9 cellular contexts compared by ENCODE assay signal in the genomic region with DNA sequence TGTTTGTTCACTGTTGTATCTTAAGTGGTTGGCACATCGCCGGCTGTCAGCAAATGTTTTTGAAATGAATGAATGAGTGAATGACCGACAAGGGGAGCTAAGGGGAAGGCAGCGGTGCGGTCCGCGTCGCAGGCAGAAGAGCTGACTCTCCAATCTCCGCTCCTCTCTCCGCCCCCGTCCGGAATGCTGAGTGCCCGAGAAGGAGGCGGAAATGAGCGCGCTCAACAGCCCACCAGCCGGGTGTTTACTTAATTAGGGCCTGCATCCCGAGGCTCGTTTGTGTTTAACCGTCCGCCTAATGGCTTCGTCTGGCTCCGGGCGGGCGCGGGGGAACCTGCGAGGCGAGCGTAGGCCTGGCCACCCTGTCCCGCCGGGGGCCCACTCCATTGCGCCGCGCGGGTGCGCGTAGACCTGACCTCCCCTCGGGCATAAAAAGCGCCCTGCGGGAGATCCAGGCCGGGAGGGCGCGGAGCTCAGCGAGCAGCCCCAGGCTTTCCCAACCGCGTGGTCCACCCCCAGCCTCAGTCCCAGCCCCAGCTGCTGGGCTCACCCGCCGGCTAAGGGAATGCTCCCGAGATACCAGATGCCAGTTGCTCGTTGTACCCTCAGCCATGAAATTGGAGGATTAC. TPM values are rescaled to one million over a fixed set of nuclear protein-coding genes. Genes with fewer than 3 reads are reported as not detected.
DNase-seq lines count a peak whose midpoint lies in the region; FAIRE-seq and TF ChIP-seq lines count a peak whose summit lies in the region.
"Had no signal": no experiment of that assay in that cellular context is flagged by ENCODE, and none has a peak within 500 bp of the region (broad histone marks: within the 10 kb centered on the region; RNA-seq: fewer than 3 reads in every experiment).

No MANE protein-coding gene starts in this region.

- H3K27ac ChIP-seq in iPS-18a (ENCODE audit: low read length), result no peak overlapping the region
- no peak overlapping the region for H3K27ac ChIP-seq in suprapubic skin

- TF ChIP-seq EP300 in suprapubic skin (IDR thresholded peaks at IDR 0.05), result no peak

- 37% methylated on average over 34 of the region's 50 CpGs for WGBS in suprapubic skin

- peaks cover 19% of the 10 kb centered on the region for H3K4me1 ChIP-seq in iPS-18a (ENCODE audit: control insufficient read depth, low read depth, low read length)
- peaks cover 27% of the 10 kb centered on the region for H3K4me1 ChIP-seq in suprapubic skin

- H3K36me3 ChIP-seq in iPS-18a (ENCODE audit: control insufficient read depth, low read depth, low read length) (no peaks in the 10 kb centered on the region), suprapubic skin (no peaks in the 10 kb centered on the region)

- no peaks in the 10 kb centered on the region for H3K9me3 Mint-ChIP-seq in activated CD4-positive, alpha-beta memory T cell treated with anti-CD3 and anti-CD28 coated beads for 36 hours
- no peaks in the 10 kb centered on the region for H3K9me3 Mint-ChIP-seq in activated CD4-positive, alpha-beta memory T cell treated with anti-CD3 and anti-CD28 coated beads, Interleukin-2, amount 10 ng/mL, durations not matched to agents 7 days and 5 days

- no peak for TF ChIP-seq CTCF in suprapubic skin (IDR thresholded peaks at IDR 0.05)

- CTCF ChIA-PET in activated CD4-positive, alpha-beta memory T cell treated with anti-CD3 and anti-CD28 coated beads for 36 hours (lab: Charles Lee), result no interaction called here
- CTCF ChIA-PET in activated CD4-positive, alpha-beta memory T cell treated with anti-CD3 and anti-CD28 coated beads, Interleukin-2, amount 10 ng/mL, durations not matched to agents 7 days and 5 days (lab: Charles Lee), result no interaction called here

- POLR2A ChIA-PET in activated CD4-positive, alpha-beta memory T cell treated with anti-CD3 and anti-CD28 coated beads for 36 hours (lab: Charles Lee), result no interaction called here
- POLR2A ChIA-PET in activated CD4-positive, alpha-beta memory T cell treated with anti-CD3 and anti-CD28 coated beads, Interleukin-2, amount 10 ng/mL, durations not matched to agents 7 days and 5 days (lab: Charles Lee), result no interaction called here

- H3K36me3 Mint-ChIP-seq in activated CD4-positive, alpha-beta memory T cell treated with anti-CD3 and anti-CD28 coated beads for 36 hours, result no peaks in the 10 kb centered on the region
- no peaks in the 10 kb centered on the region for H3K36me3 Mint-ChIP-seq in activated CD4-positive, alpha-beta memory T cell treated with anti-CD3 and anti-CD28 coated beads, Interleukin-2, amount 10 ng/mL, durations not matched to agents 7 days and 5 days (ENCODE audit: low read depth)
- H3K36me3 Mint-ChIP-seq: stimulated activated naive B cell treated with anti-CD40 and anti-IgM and Interleukin-4, amounts not matched to agents 10 μg/mL and 1 μg/mL and 100 μg/mL, for 72 hours had no signal

- H3K27me3 Mint-ChIP-seq in activated CD4-positive, alpha-beta memory T cell treated with anti-CD3 and anti-CD28 coated beads for 36 hours, result peaks cover 43% of the 10 kb centered on the region
- peaks cover 49% of the 10 kb centered on the region for H3K27me3 Mint-ChIP-seq in activated CD4-positive, alpha-beta memory T cell treated with anti-CD3 and anti-CD28 coated beads, Interleukin-2, amount 10 ng/mL, durations not matched to agents 7 days and 5 days

- FAIRE-seq in frontal cortex (lab: Jason Lieb, UNC), result no peak

- DNase-seq in activated CD4-positive, alpha-beta memory T cell treated with anti-CD3 and anti-CD28 coated beads for 36 hours, result peak; percentile 27
- no peak for DNase-seq in activated CD4-positive, alpha-beta memory T cell treated with anti-CD3 and anti-CD28 coated beads, Interleukin-2, amount 10 ng/mL, durations not matched to agents 7 days and 5 days
- DNase-seq in RPMI8226, result peak; percentile 59
- no peak for DNase-seq in suprapubic skin (ENCODE audit: low spot score in 2 of 2)
- no peak for DNase-seq in frontal cortex (ENCODE audit: low spot score in 2 of 2)
- no peak for DNase-seq in NOMO-1 treated with dmso at 0.1 percent for 144 hours (lab: John Stamatoyannopoulos, UW; ENCODE audit: unreplicated experiment)
- no peak for DNase-seq in HK-2 (ENCODE audit: unreplicated experiment)
- DNase-seq: stimulated activated naive B cell treated with anti-CD40 and anti-IgM and Interleukin-4, amounts not matched to agents 10 μg/mL and 1 μg/mL and 100 μg/mL, for 72 hours had no signal

- no peaks in the 10 kb centered on the region for H3K9me3 ChIP-seq in iPS-18a (ENCODE audit: control insufficient read depth, low read depth, low read length)
- H3K9me3 ChIP-seq in suprapubic skin, result no peaks in the 10 kb centered on the region

- H3K27ac Mint-ChIP-seq in activated CD4-positive, alpha-beta memory T cell treated with anti-CD3 and anti-CD28 coated beads for 36 hours, result no peak overlapping the region
- no peak overlapping the region for H3K27ac Mint-ChIP-seq in activated CD4-positive, alpha-beta memory T cell treated with anti-CD3 and anti-CD28 coated beads, Interleukin-2, amount 10 ng/mL, durations not matched to agents 7 days and 5 days
- H3K27ac Mint-ChIP-seq: stimulated activated naive B cell treated with anti-CD40 and anti-IgM and Interleukin-4, amounts not matched to agents 10 μg/mL and 1 μg/mL and 100 μg/mL, for 72 hours had no signal

- H3K27me3 ChIP-seq in iPS-18a (ENCODE audit: control insufficient read depth, insufficient read depth, low read length) (peaks cover 32% of the 10 kb centered on the region), suprapubic skin (peaks cover 46% of the 10 kb centered on the region)

- intact Hi-C loops in activated CD4-positive, alpha-beta memory T cell treated with anti-CD3 and anti-CD28 coated beads for 36 hours (cut with micrococcal nuclease), result no loop called here

- H3K4me3 Mint-ChIP-seq in activated CD4-positive, alpha-beta memory T cell treated with anti-CD3 and anti-CD28 coated beads for 36 hours, result no peak overlapping the region
- no peak overlapping the region for H3K4me3 Mint-ChIP-seq in activated CD4-positive, alpha-beta memory T cell treated with anti-CD3 and anti-CD28 coated beads, Interleukin-2, amount 10 ng/mL, durations not matched to agents 7 days and 5 days
- H3K4me3 Mint-ChIP-seq: stimulated activated naive B cell treated with anti-CD40 and anti-IgM and Interleukin-4, amounts not matched to agents 10 μg/mL and 1 μg/mL and 100 μg/mL, for 72 hours had no signal

- H3K4me1 Mint-ChIP-seq in activated CD4-positive, alpha-beta memory T cell treated with anti-CD3 and anti-CD28 coated beads for 36 hours (ENCODE audit: low read depth), result peaks cover 25% of the 10 kb centered on the region
- H3K4me1 Mint-ChIP-seq in activated CD4-positive, alpha-beta memory T cell treated with anti-CD3 and anti-CD28 coated beads, Interleukin-2, amount 10 ng/mL, durations not matched to agents 7 days and 5 days, result peaks cover 12% of the 10 kb centered on the region

- H3K4me3 ChIP-seq in iPS-18a (ENCODE audit: low read length) (peak overlapping the region; percentile 62), suprapubic skin (peak overlapping the region; percentile 23)

- H3K9ac ChIP-seq in iPS-18a (ENCODE audit: low read length), result peak overlapping the region; percentile 67

- no peak for TF ChIP-seq POLR2A in suprapubic skin (IDR thresholded peaks at IDR 0.05)

RNA-seq across cellular contexts. Expression of a gene that starts 2.6 kb away (rescaled TPM):
- 1 to 10 TPM; 5.2 to 5.3 TPM for total RNA-seq in activated CD4-positive, alpha-beta memory T cell treated with anti-CD3 and anti-CD28 coated beads for 36 hours
- total RNA-seq in activated CD4-positive, alpha-beta memory T cell treated with anti-CD3 and anti-CD28 coated beads, Interleukin-2, amount 10 ng/mL, durations not matched to agents 7 days and 5 days, result under 1 TPM; 0.15 to 0.33 TPM
- 10 to 100 TPM; 39.0 to 96.8 (median 70.1) TPM for total RNA-seq in suprapubic skin
- 9.4 TPM for total RNA-seq in frontal cortex

Comparison
In these comparisons a context has a peak if more than half of its experiments do, and no peak if none do; other contexts are left out.
1. DNase-seq: peak in activated CD4-positive, alpha-beta memory T cell treated with anti-CD3 and anti-CD28 coated beads for 36 hours (single experiment) and RPMI8226 (single experiment); none in activated CD4-positive, alpha-beta memory T cell treated with anti-CD3 and anti-CD28 coated beads, Interleukin-2, amount 10 ng/mL, durations not matched to agents 7 days and 5 days (single experiment), suprapubic skin (0 of 2), frontal cortex (0 of 2), NOMO-1 treated with dmso at 0.1 percent for 144 hours (single experiment) and HK-2 (single experiment).